Comparison of ENCODE assay signal across 14 cellular contexts in the genomic region with DNA sequence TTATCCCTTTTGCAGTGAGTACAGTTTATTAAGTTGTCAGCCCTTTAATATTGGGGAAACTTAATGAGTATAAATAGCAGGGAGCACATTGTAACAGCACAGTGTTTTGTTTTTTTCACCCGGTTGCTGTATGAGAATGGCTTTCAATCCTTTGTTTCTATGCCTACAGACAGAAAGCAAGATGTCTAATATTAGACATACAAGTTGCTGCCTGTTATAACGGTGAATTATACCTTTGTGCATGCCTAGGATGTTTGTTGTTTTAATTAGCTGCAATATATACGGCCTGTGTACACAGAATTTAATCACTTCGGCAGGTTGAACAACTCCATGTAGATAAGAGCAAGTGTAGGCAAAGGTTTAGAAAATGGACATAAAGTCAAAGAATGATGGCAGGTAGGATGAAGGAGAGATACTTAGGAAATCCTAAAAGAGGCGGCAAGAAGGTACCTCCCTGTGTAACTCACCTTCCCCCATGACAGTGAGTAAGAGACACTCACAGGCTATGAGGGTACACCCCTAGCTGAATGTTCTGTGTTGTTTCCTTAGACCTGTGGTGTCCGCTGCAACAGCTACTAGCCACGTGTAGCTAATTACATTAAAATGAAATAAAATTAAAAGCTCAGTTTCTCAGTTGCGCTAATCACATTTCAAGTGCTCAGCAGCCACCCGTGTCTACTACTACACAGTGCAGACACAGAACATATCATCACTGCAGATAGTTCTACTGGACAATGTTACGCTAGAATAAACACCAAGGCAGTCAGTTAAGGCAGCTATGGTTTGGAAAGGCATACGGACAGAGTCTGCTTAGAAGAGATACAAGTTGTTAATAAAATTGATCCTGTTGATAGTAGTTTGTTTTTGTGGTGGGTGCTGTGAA. TPM values are rescaled to one million over a fixed set of nuclear protein-coding genes. Genes with fewer than 3 reads are reported as not detected.
DNase-seq lines count a peak whose midpoint lies in the region; ATAC-seq and TF ChIP-seq lines count a peak whose summit lies in the region.
"Had no signal": no experiment of that assay in that cellular context is flagged by ENCODE, and none has a peak within 500 bp of the region (broad histone marks: within the 10 kb centered on the region; RNA-seq: fewer than 3 reads in every experiment).

No MANE protein-coding gene starts in this region.

- H3K27me3 Mint-ChIP-seq in activated CD4-positive, alpha-beta T cell treated with anti-CD3 and anti-CD28 coated beads, Interleukin-2, amount 10 ng/mL, durations not matched to agents 24 days and 14 days, result no peaks in the 10 kb centered on the region
- H3K27me3 Mint-ChIP-seq: IgD-negative memory B cell had no signal

- H3K4me3 Mint-ChIP-seq in activated CD4-positive, alpha-beta T cell treated with anti-CD3 and anti-CD28 coated beads, Interleukin-2, amount 10 ng/mL, durations not matched to agents 24 days and 14 days, result no peak overlapping the region
- no peak overlapping the region for H3K4me3 Mint-ChIP-seq in stimulated activated effector memory CD8-positive, alpha-beta T cell treated with anti-CD3 and anti-CD28 coated beads, Interleukin-12 subunit alpha, Interleukin-12 subunit beta, amount 100 ng/mL, for 72 hours
- H3K4me3 Mint-ChIP-seq: IgD-negative memory B cell, neural crest cell had no signal

- peaks cover 87% of the 10 kb centered on the region for H3K36me3 ChIP-seq in WERI-Rb-1
- peaks cover 29% of the 10 kb centered on the region for H3K36me3 ChIP-seq in fibroblast of lung (ENCODE audit: control insufficient read depth, insufficient read depth, low read length)

- no peaks in the 10 kb centered on the region for H3K27me3 ChIP-seq in WERI-Rb-1 (ENCODE audit: insufficient read depth, low read depth, severe bottlenecking)
- no peaks in the 10 kb centered on the region for H3K27me3 ChIP-seq in fibroblast of lung (ENCODE audit: control insufficient read depth, insufficient read depth, low read length)

- no peak for DNase-seq in activated CD4-positive, alpha-beta T cell treated with anti-CD3 and anti-CD28 coated beads, Interleukin-2, amount 10 ng/mL, durations not matched to agents 24 days and 14 days
- no peak for DNase-seq in activated CD4-positive, alpha-beta T cell treated with anti-CD3 and anti-CD28 coated beads, Interleukin-2, amount 50 U/mL, for 1 hour
- DNase-seq in WERI-Rb-1 (no peak), fibroblast of lung (ENCODE audit: low read depth in 2 of 2) (no peak), NCI-H748 treated with DMSO at 0.1 percent for 48 hours (lab: John Stamatoyannopoulos, UW) (no peak)
- DNase-seq in stimulated activated effector memory CD8-positive, alpha-beta T cell treated with anti-CD3 and anti-CD28 coated beads, Interleukin-12 subunit alpha, Interleukin-12 subunit beta, amount 100 ng/mL, for 72 hours (ENCODE audit: low spot score in 2 of 2), result no peak
- no peak for DNase-seq in effector CD8-positive, alpha-beta T cell (lab: John Stamatoyannopoulos, UW)
- DNase-seq: activated T-cell treated with anti-CD3 and anti-CD28 coated beads for 4 hours; GDM1; GOT3; stimulated activated CD4-positive, alpha-beta T cell treated with anti-CD3 and anti-CD28 coated beads, Interleukin-1b, Interleukin-23, amount 100 ng/mL, for 48 hours had no signal

- no peak for TF ChIP-seq CTCF in WERI-Rb-1 (IDR thresholded peaks at IDR 0.05; ENCODE audit: low read depth, low read length)
- TF ChIP-seq CTCF in fibroblast of lung (conservative IDR thresholded peaks at IDR 0.05 in 1 of 2, IDR thresholded peaks at IDR 0.05 in 1 of 2; ENCODE audit: low read depth in 1 of 2, low read length in 2 of 2), result no peak

- no peak overlapping the region for H2AFZ ChIP-seq in fibroblast of lung (ENCODE audit: low read length)

- no peaks in the 10 kb centered on the region for H4K20me1 ChIP-seq in fibroblast of lung (ENCODE audit: control insufficient read depth, extremely low read depth, insufficient read depth, low read length)

- peak overlapping the region; percentile 12 for H3K27ac Mint-ChIP-seq in activated CD4-positive, alpha-beta T cell treated with anti-CD3 and anti-CD28 coated beads, Interleukin-2, amount 10 ng/mL, durations not matched to agents 24 days and 14 days
- H3K27ac Mint-ChIP-seq in stimulated activated effector memory CD8-positive, alpha-beta T cell treated with anti-CD3 and anti-CD28 coated beads, Interleukin-12 subunit alpha, Interleukin-12 subunit beta, amount 100 ng/mL, for 72 hours, result peak overlapping the region; percentile 83

- no peaks in the 10 kb centered on the region for H3K79me2 ChIP-seq in fibroblast of lung (ENCODE audit: control insufficient read depth, insufficient read depth, low read length)

- peaks cover 72% of the 10 kb centered on the region for H3K36me3 Mint-ChIP-seq in activated CD4-positive, alpha-beta T cell treated with anti-CD3 and anti-CD28 coated beads, Interleukin-2, amount 10 ng/mL, durations not matched to agents 24 days and 14 days (ENCODE audit: low read depth)
- H3K36me3 Mint-ChIP-seq in stimulated activated effector memory CD8-positive, alpha-beta T cell treated with anti-CD3 and anti-CD28 coated beads, Interleukin-12 subunit alpha, Interleukin-12 subunit beta, amount 100 ng/mL, for 72 hours, result peaks cover 100% of the 10 kb centered on the region

- peaks cover 12% of the 10 kb centered on the region for H3K4me1 Mint-ChIP-seq in activated CD4-positive, alpha-beta T cell treated with anti-CD3 and anti-CD28 coated beads, Interleukin-2, amount 10 ng/mL, durations not matched to agents 24 days and 14 days
- H3K4me1 Mint-ChIP-seq in stimulated activated effector memory CD8-positive, alpha-beta T cell treated with anti-CD3 and anti-CD28 coated beads, Interleukin-12 subunit alpha, Interleukin-12 subunit beta, amount 100 ng/mL, for 72 hours, result peaks cover 9% of the 10 kb centered on the region
- H3K4me1 Mint-ChIP-seq: neural crest cell had no signal

- H3K9me3 ChIP-seq in WERI-Rb-1 (ENCODE audit: severe bottlenecking) (no peaks in the 10 kb centered on the region), fibroblast of lung (ENCODE audit: control insufficient read depth, insufficient read depth, low read depth, low read length) (no peaks in the 10 kb centered on the region)

- no peak overlapping the region for H3K4me2 ChIP-seq in fibroblast of lung (ENCODE audit: extremely low read depth, insufficient read depth, low read length)

- no peaks in the 10 kb centered on the region for H3K9me3 Mint-ChIP-seq in activated CD4-positive, alpha-beta T cell treated with anti-CD3 and anti-CD28 coated beads, Interleukin-2, amount 10 ng/mL, durations not matched to agents 24 days and 14 days
- H3K9me3 Mint-ChIP-seq in stimulated activated effector memory CD8-positive, alpha-beta T cell treated with anti-CD3 and anti-CD28 coated beads, Interleukin-12 subunit alpha, Interleukin-12 subunit beta, amount 100 ng/mL, for 72 hours, result no peaks in the 10 kb centered on the region
- H3K9me3 Mint-ChIP-seq: IgD-negative memory B cell, neural crest cell had no signal

- H3K27ac ChIP-seq in WERI-Rb-1 (peak overlapping the region; percentile 1; the same call in 1 of the 2 replicates), fibroblast of lung (ENCODE audit: insufficient read depth, low read length) (peak overlapping the region; percentile 30)

- no peak overlapping the region for H3K9ac ChIP-seq in fibroblast of lung (ENCODE audit: insufficient read depth, low read length)

- intact Hi-C loops in activated CD4-positive, alpha-beta T cell treated with anti-CD3 and anti-CD28 coated beads, Interleukin-2, amount 10 ng/mL, durations not matched to agents 24 days and 14 days (cut with micrococcal nuclease), result no loop called here

- no peak for ATAC-seq in stimulated activated effector memory CD8-positive, alpha-beta T cell treated with anti-CD3 and anti-CD28 coated beads, Interleukin-12 subunit alpha, Interleukin-12 subunit beta, amount 100 ng/mL, for 72 hours
- ATAC-seq in GM21723 (IDR thresholded peaks at IDR 0.05; ENCODE audit: unreplicated experiment), result no peak

- H3K4me3 ChIP-seq in WERI-Rb-1 (ENCODE audit: low read depth, low read length) (no peak overlapping the region), fibroblast of lung (replicated peaks in 1 of 4; ENCODE audit: control extremely low read depth in 1 of 4, insufficient read depth in 1 of 4, low read depth in 3 of 4, low read length in 4 of 4) (no peak overlapping the region)

- H3K4me1 ChIP-seq in fibroblast of lung (ENCODE audit: control insufficient read depth, extremely low read depth, insufficient read depth, low read length), result peaks cover 17% of the 10 kb centered on the region

RNA-seq across cellular contexts. Expression of a gene that starts 10.9 kb away (rescaled TPM):
- 22.3 and 27.1 TPM in 2 replicates for total RNA-seq in activated CD4-positive, alpha-beta T cell treated with anti-CD3 and anti-CD28 coated beads, Interleukin-2, amount 10 ng/mL, durations not matched to agents 24 days and 14 days
- total RNA-seq in fibroblast of lung, result 16.4 and 19.5 TPM in 2 replicates
- polyA plus RNA-seq in fibroblast of lung, result 8.7 and 10.0 TPM in 2 replicates
- 8.5 and 9.1 TPM in 2 replicates for polyA plus RNA-seq in fibroblast of lung (2012)
- polyA minus RNA-seq in fibroblast of lung (ENCODE audit: low replicate concordance), result 2.3 and 6.4 TPM in 2 replicates

RNA-seq across cellular contexts. Expression of a gene that starts 11.0 kb away (rescaled TPM):
- total RNA-seq in activated CD4-positive, alpha-beta T cell treated with anti-CD3 and anti-CD28 coated beads, Interleukin-2, amount 10 ng/mL, durations not matched to agents 24 days and 14 days, result 69.7 and 72.2 TPM in 2 replicates
- total RNA-seq in fibroblast of lung, result 39.3 and 44.4 TPM in 2 replicates
- polyA plus RNA-seq in fibroblast of lung, result 24.0 and 34.0 TPM in 2 replicates
- polyA plus RNA-seq in fibroblast of lung (2012), result 18.4 and 27.6 TPM in 2 replicates
- polyA minus RNA-seq in fibroblast of lung (ENCODE audit: low replicate concordance), result 28.2 and 62.1 TPM in 2 replicates

RNA-seq across cellular contexts. Expression of a gene that starts 35.5 kb away (rescaled TPM):
- total RNA-seq in activated CD4-positive, alpha-beta T cell treated with anti-CD3 and anti-CD28 coated beads, Interleukin-2, amount 10 ng/mL, durations not matched to agents 24 days and 14 days, result 103 and 106 TPM in 2 replicates
- 8.5 and 11.9 TPM in 2 replicates for total RNA-seq in fibroblast of lung
- polyA plus RNA-seq in fibroblast of lung, result 16.0 and 19.0 TPM in 2 replicates
- polyA plus RNA-seq in fibroblast of lung (2012), result 10.4 and 11.6 TPM in 2 replicates
- 70.2 and 119 TPM in 2 replicates for polyA minus RNA-seq in fibroblast of lung (ENCODE audit: low replicate concordance)

RNA-seq across cellular contexts. Expression of a gene that starts 54.6 kb away (rescaled TPM):
- total RNA-seq in activated CD4-positive, alpha-beta T cell treated with anti-CD3 and anti-CD28 coated beads, Interleukin-2, amount 10 ng/mL, durations not matched to agents 24 days and 14 days, result 7.2 and 8.4 TPM in 2 replicates
- total RNA-seq in fibroblast of lung, result 14.9 and 28.7 TPM in 2 replicates
- 19.6 and 22.2 TPM in 2 replicates for polyA plus RNA-seq in fibroblast of lung
- polyA plus RNA-seq in fibroblast of lung (2012), result 21.6 and 22.2 TPM in 2 replicates
- 42.2 and 49.7 TPM in 2 replicates for polyA minus RNA-seq in fibroblast of lung (ENCODE audit: low replicate concordance)
